ENCODE assay signal across 9 cellular contexts in the genomic region with DNA sequence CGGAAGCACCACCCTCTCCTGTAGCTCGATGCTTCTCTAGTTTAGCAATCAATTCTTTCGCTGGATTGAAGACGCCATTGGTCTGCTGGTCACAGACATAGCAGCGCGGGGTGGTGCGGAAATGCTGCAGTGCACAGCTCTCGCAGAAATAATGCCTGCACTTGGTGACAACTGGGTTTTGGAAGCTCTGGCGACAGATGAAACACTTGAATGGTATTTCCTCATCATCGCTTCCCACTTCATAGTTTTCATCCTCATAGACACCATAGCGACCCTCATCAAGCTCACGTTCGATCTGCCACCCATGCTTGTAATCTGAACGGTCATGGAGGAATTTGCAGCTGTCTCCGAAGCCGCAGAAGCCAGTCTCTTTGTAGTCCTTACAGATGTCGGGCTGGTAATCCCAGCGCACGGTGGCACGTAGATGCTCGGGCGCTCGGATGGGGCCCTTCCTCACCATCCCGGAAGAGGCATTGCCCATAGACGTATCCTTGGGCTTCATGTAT. TPM values are rescaled to one million over a fixed set of nuclear protein-coding genes. Genes with fewer than 3 reads are reported as not detected.
DNase-seq lines count a peak whose midpoint lies in the region; ATAC-seq and TF ChIP-seq lines count a peak whose summit lies in the region.
"Had no signal": no experiment of that assay in that cellular context is flagged by ENCODE, and none has a peak within 500 bp of the region (broad histone marks: within the 10 kb centered on the region; RNA-seq: fewer than 3 reads in every experiment).

No MANE protein-coding gene starts in this region.

- TF ChIP-seq CTCF in WERI-Rb-1 (IDR thresholded peaks at IDR 0.05; ENCODE audit: low read depth, low read length) (no peak), lung (IDR thresholded peaks at IDR 0.05; ENCODE audit: control extremely low read depth, extremely low read depth) (no peak)

- peak overlapping the region; percentile 85 for H3K27ac ChIP-seq in WERI-Rb-1
- peak overlapping the region; percentile 79 to 91 for H3K27ac ChIP-seq in lung (ENCODE audit: low read depth in 1 of 2, low read length in 1 of 2)
- H3K27ac ChIP-seq in substantia nigra (ENCODE audit: low read depth, low read length, poor library complexity, severe bottlenecking), result peak overlapping the region; percentile 79

- ATAC-seq in lung (ENCODE audit: insufficient read depth, low FRiP score) (no peak), HG02973 (IDR thresholded peaks at IDR 0.05; ENCODE audit: unreplicated experiment) (no peak)

- peaks cover 2% of the 10 kb centered on the region for H3K27me3 ChIP-seq in WERI-Rb-1 (ENCODE audit: insufficient read depth, low read depth, severe bottlenecking)
- no peaks in the 10 kb centered on the region for H3K27me3 ChIP-seq in lung (ENCODE audit: control insufficient read depth, insufficient read depth)

- 0 to 33% methylated on average over 25 of the region's 25 CpGs for WGBS in lung, 2 donors

- H3K9me3 ChIP-seq in WERI-Rb-1 (ENCODE audit: severe bottlenecking) (no peaks in the 10 kb centered on the region), lung (ENCODE audit: control insufficient read depth in 2 of 2, insufficient read depth in 1 of 2, low read length in 1 of 2) (peaks cover 0 to 6% of the 10 kb centered on the region in 2 donors)

- H3K36me3 ChIP-seq in WERI-Rb-1 (0 out of 2 replicates have a peak, but pooled peaks cover 3% of the 10 kb centered on the region), lung (ENCODE audit: control insufficient read depth in 2 of 2, insufficient read depth in 2 of 2, low read length in 2 of 2) (no peaks in the 10 kb centered on the region)

- H3K4me3 ChIP-seq in WERI-Rb-1 (ENCODE audit: low read depth, low read length) (peak overlapping the region; percentile 70), lung (peak overlapping the region; percentile 33)

- DNase-seq in activated T-cell treated with anti-CD3 and anti-CD28 coated beads for 1 hour (ENCODE audit: low read depth), result peak; percentile 9
- no peak for DNase-seq in activated T-cell treated with anti-CD3 and anti-CD28 coated beads for 4 hours
- DNase-seq in HT1080 (ENCODE audit: low read depth), result peak; percentile 3
- no peak for DNase-seq in WERI-Rb-1
- peak; percentile 49 for DNase-seq in ecto neural progenitor cell (ENCODE audit: low spot score)
- no peak for DNase-seq in lung (ENCODE audit: low spot score)
- peak in 16 of 49 donors; percentile 1 to 45 (median 16) for DNase-seq in substantia nigra (lab: John Stamatoyannopoulos, UW)

- peaks cover 0 to 8% of the 10 kb centered on the region in 2 donors for H3K4me1 ChIP-seq in lung (ENCODE audit: control insufficient read depth in 2 of 2, insufficient read depth in 2 of 2, low read length in 2 of 2)

RNA-seq across cellular contexts. Expression of gene RNF113A, which starts 0.9 kb away (rescaled TPM):
- 21.5 and 27.3 TPM in 2 replicates for total RNA-seq in HT1080 (2014; rRNA removed; shearing (Covaris generic))
- polyA plus RNA-seq in HT1080 (2015; cell fraction: cytosol; rRNA removed), result 14.7 and 16.0 TPM in 2 replicates
- 14.1 and 15.4 TPM in 2 replicates for polyA plus RNA-seq in HT1080 (2015; cell fraction: nucleus; rRNA removed)
- total RNA-seq in lung, result 10 to 100 TPM; 11.0 to 13.5 TPM
- polyA plus RNA-seq in lung, result 10 to 100 TPM; 16.3 to 17.0 TPM

RNA-seq across cellular contexts. Expression of gene NDUFA1, which starts 1.0 kb away (rescaled TPM):
- total RNA-seq in HT1080 (2014; rRNA removed; shearing (Covaris generic)), result 45.8 and 102 TPM in 2 replicates
- polyA plus RNA-seq in HT1080 (2015; cell fraction: cytosol; rRNA removed), result 86.4 and 93.8 TPM in 2 replicates
- 27.4 and 29.7 TPM in 2 replicates for polyA plus RNA-seq in HT1080 (2015; cell fraction: nucleus; rRNA removed)
- total RNA-seq in lung, result 10 to 100 TPM; 37.1 to 74.9 TPM
- polyA plus RNA-seq in lung, result 100 to 1,000 TPM; 100 to 247 TPM

RNA-seq across cellular contexts. Expression of gene UPF3B, which starts 17.9 kb away (rescaled TPM):
- 4.1 and 4.5 TPM in 2 replicates for total RNA-seq in HT1080 (2014; rRNA removed; shearing (Covaris generic))
- 5.2 and 5.3 TPM in 2 replicates for polyA plus RNA-seq in HT1080 (2015; cell fraction: cytosol; rRNA removed)
- polyA plus RNA-seq in HT1080 (2015; cell fraction: nucleus; rRNA removed), result 4.8 and 5.7 TPM in 2 replicates
- total RNA-seq in lung, result 1 to 10 TPM; 5.5 to 8.5 TPM
- polyA plus RNA-seq in lung, result 10 to 100 TPM in 1 of 2 donors, 1 to 10 TPM in 1; 5.0 to 11.7 TPM

RNA-seq across cellular contexts. Expression of gene AKAP14, which starts 25.0 kb away (rescaled TPM):
- total RNA-seq in HT1080 (2014; rRNA removed; shearing (Covaris generic)), result not detected in 2 replicates
- not detected in 2 replicates for polyA plus RNA-seq in HT1080 (2015; cell fraction: cytosol; rRNA removed)
- polyA plus RNA-seq in HT1080 (2015; cell fraction: nucleus; rRNA removed), result not detected in 2 replicates
- total RNA-seq in lung, result 1 to 10 TPM; 7.2 to 7.9 TPM
- polyA plus RNA-seq in lung, result 10 to 100 TPM in 1 of 2 donors, 1 to 10 TPM in 1; 7.6 to 10.4 TPM
- total RNA-seq: pulmonary artery endothelial cell had no signal

Comparison
In these comparisons a context has a peak if more than half of its experiments do, and no peak if none do; other contexts are left out.
1. DNase-seq: peak in activated T-cell treated with anti-CD3 and anti-CD28 coated beads for 1 hour (single experiment), HT1080 (single experiment) and ecto neural progenitor cell (single experiment); none in activated T-cell treated with anti-CD3 and anti-CD28 coated beads for 4 hours (single experiment), WERI-Rb-1 (single experiment) and lung (single experiment).
2. Peak in every context shown above with its lines, with median percentiles within 50 percentile points of each other: H3K27ac ChIP-seq.